27 cellular contexts compared by ENCODE assay signal in genomic region chr2:43802135-43802534, GRCh38. TPM values are rescaled to one million over a fixed set of nuclear protein-coding genes. Genes with fewer than 3 reads are reported as not detected.
"Had no signal": no experiment of that assay in that cellular context is flagged by ENCODE, and none has a peak within 500 bp of the region (broad histone marks: within the 10 kb centered on the region; RNA-seq: fewer than 3 reads in every experiment).

No MANE protein-coding gene starts in this region.

- H3K4me3 ChIP-seq: coronary artery, esophagus muscularis mucosa, gastroesophageal sphincter, sigmoid colon, skin epidermis had no signal

- DNase-seq: effector CD4-positive, alpha-beta T cell; glutamatergic neuron; immature natural killer cell; left cardiac atrium; mammary epithelial cell; natural killer cell; posterior cingulate gyrus; sigmoid colon; stimulated activated CD4-positive, alpha-beta T cell treated with anti-CD3 and anti-CD28 coated beads, Interleukin-12 subunit alpha, Interleukin-12 subunit beta, amount 100 ng/mL, for 4 hours; stimulated activated CD4-positive, alpha-beta T cell treated with anti-CD3 and anti-CD28 coated beads, Interleukin-2, amount 100 ng/mL, for 48 hours; stimulated activated naive CD4-positive, alpha-beta T cell treated with Interleukin-2 at 50 U/mL for 16 hours; trophoblast cell had no signal

- ATAC-seq: gastroesophageal sphincter, left cardiac atrium, natural killer cell had no signal

- FAIRE-seq: keratinocyte had no signal

- H3K4me1 ChIP-seq: esophagus muscularis mucosa, gastroesophageal sphincter, sigmoid colon had no signal

- H3K9me3 ChIP-seq: esophagus muscularis mucosa, gastroesophageal sphincter, sigmoid colon had no signal

- H3K27ac ChIP-seq: coronary artery, epithelial cell of prostate, esophagus muscularis mucosa, gastroesophageal sphincter, sigmoid colon, skin epidermis had no signal

- H3K27me3 ChIP-seq: esophagus muscularis mucosa, gastroesophageal sphincter, sigmoid colon had no signal

RNA-seq across cellular contexts. Expression of gene ABCG5, which starts 36.5 kb away (rescaled TPM):
- total RNA-seq: chondrocyte, dermis microvascular lymphatic vessel endothelial cell, esophagus muscularis mucosa, fibroblast of villous mesenchyme, gastroesophageal sphincter, left cardiac atrium, lower leg skin, mammary epithelial cell, myocyte, natural killer cell, neural crest cell, osteocyte, pulmonary artery endothelial cell, sigmoid colon, urinary bladder had no signal
- polyA plus RNA-seq: immature natural killer cell, keratinocyte, mammary epithelial cell, urinary bladder had no signal

RNA-seq across cellular contexts. Expression of gene ABCG8, which starts 36.6 kb away (rescaled TPM):
- total RNA-seq: chondrocyte, dermis microvascular lymphatic vessel endothelial cell, esophagus muscularis mucosa, fibroblast of villous mesenchyme, left cardiac atrium, lower leg skin, mammary epithelial cell, myocyte, natural killer cell, neural crest cell, osteocyte, pulmonary artery endothelial cell, sigmoid colon, urinary bladder had no signal
- polyA plus RNA-seq: immature natural killer cell, keratinocyte, mammary epithelial cell had no signal
